24 cellular contexts compared by ENCODE assay signal in the genomic region with DNA sequence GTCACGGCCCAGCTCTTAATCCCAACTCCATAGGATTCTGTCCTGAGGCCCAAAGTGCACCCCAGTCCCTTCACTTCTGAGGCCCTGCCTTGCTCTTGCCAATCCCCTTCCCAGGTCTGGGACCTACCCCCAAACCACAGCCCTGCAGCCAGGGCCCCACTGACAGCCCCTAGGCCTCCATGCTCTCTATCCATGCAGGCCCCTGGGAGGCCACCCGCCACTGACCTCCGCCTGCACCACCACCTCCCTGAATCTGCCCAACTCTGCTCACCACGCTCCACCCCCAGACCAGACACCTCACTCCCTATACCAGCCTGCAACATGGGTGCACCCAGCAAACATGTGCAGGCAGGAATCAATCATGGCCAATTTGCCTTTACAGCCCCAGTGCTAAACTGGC. TPM values are rescaled to one million over a fixed set of nuclear protein-coding genes. Genes with fewer than 3 reads are reported as not detected.
"Had no signal": no experiment of that assay in that cellular context is flagged by ENCODE, and none has a peak within 500 bp of the region (broad histone marks: within the 10 kb centered on the region; RNA-seq: fewer than 3 reads in every experiment).

No MANE protein-coding gene starts in this region.

- H3K4me3 ChIP-seq: coronary artery, dorsolateral prefrontal cortex, esophagus squamous epithelium, gastrocnemius medialis, heart right ventricle, left ventricle myocardium inferior, lung, mucosa of descending colon had no signal

- H3K27me3 ChIP-seq: dorsolateral prefrontal cortex had no signal

- H3K27ac ChIP-seq: coronary artery, dorsolateral prefrontal cortex, esophagus squamous epithelium, gastrocnemius medialis, heart right ventricle, left ventricle myocardium inferior had no signal

- H3K36me3 ChIP-seq: esophagus squamous epithelium, gastrocnemius medialis, heart right ventricle, left ventricle myocardium inferior had no signal

- H3K9me3 ChIP-seq: esophagus squamous epithelium, gastrocnemius medialis, heart right ventricle, left ventricle myocardium inferior, mucosa of descending colon had no signal

- H3K4me1 ChIP-seq: left ventricle myocardium inferior had no signal

- ATAC-seq: gastrocnemius medialis, heart right ventricle, left colon, left lobe of liver, mucosa of descending colon had no signal

- DNase-seq: cerebellar nuclear complex; dermis blood vessel endothelial cell; effector CD4-positive, alpha-beta T cell; effector memory CD4-positive, alpha-beta T cell; esophagus squamous epithelium; foreskin fibroblast; foreskin melanocyte; gastrocnemius medialis; glutamatergic neuron; head of caudate nucleus; heart right ventricle; hippocampal formation; kidney glomerular epithelial cell; left colon; left ventricle myocardium inferior; mammary epithelial cell; mucosa of descending colon had no signal

RNA-seq across cellular contexts. Expression of a gene that starts 10.2 kb away (rescaled TPM):
- total RNA-seq: chondrocyte, esophagus squamous epithelium, glomerular endothelial cell, lower leg skin, mammary epithelial cell had no signal
